ENCODE assay signal across 1 cellular context in the genomic region with DNA sequence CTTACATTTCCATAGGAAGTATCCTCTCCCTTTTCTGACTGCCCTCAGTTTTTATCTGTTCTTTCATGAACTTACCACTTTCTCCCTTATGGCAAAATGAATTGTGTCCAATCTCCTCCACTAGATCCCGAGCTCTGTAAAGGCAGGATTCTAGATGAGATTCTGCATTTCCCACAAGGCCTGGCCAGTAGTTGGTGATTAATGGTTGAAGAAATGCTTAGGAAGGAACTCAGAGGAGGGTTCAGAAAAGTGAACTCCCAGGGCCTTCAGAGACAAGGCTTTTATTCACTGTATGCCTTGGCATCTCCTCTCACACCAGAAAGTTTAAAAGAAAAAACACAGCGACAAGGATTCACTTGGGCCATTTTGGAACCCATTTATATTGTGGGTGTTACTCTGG.
TF ChIP-seq lines count a peak whose summit lies in the region.

No MANE protein-coding gene starts in this region.

TF ChIP-seq in GM23338, 12 proteins besides CTCF, POLR2A, EP300 and RAD21 (continued from another document):
- TF ChIP-seq, protein P1, sequence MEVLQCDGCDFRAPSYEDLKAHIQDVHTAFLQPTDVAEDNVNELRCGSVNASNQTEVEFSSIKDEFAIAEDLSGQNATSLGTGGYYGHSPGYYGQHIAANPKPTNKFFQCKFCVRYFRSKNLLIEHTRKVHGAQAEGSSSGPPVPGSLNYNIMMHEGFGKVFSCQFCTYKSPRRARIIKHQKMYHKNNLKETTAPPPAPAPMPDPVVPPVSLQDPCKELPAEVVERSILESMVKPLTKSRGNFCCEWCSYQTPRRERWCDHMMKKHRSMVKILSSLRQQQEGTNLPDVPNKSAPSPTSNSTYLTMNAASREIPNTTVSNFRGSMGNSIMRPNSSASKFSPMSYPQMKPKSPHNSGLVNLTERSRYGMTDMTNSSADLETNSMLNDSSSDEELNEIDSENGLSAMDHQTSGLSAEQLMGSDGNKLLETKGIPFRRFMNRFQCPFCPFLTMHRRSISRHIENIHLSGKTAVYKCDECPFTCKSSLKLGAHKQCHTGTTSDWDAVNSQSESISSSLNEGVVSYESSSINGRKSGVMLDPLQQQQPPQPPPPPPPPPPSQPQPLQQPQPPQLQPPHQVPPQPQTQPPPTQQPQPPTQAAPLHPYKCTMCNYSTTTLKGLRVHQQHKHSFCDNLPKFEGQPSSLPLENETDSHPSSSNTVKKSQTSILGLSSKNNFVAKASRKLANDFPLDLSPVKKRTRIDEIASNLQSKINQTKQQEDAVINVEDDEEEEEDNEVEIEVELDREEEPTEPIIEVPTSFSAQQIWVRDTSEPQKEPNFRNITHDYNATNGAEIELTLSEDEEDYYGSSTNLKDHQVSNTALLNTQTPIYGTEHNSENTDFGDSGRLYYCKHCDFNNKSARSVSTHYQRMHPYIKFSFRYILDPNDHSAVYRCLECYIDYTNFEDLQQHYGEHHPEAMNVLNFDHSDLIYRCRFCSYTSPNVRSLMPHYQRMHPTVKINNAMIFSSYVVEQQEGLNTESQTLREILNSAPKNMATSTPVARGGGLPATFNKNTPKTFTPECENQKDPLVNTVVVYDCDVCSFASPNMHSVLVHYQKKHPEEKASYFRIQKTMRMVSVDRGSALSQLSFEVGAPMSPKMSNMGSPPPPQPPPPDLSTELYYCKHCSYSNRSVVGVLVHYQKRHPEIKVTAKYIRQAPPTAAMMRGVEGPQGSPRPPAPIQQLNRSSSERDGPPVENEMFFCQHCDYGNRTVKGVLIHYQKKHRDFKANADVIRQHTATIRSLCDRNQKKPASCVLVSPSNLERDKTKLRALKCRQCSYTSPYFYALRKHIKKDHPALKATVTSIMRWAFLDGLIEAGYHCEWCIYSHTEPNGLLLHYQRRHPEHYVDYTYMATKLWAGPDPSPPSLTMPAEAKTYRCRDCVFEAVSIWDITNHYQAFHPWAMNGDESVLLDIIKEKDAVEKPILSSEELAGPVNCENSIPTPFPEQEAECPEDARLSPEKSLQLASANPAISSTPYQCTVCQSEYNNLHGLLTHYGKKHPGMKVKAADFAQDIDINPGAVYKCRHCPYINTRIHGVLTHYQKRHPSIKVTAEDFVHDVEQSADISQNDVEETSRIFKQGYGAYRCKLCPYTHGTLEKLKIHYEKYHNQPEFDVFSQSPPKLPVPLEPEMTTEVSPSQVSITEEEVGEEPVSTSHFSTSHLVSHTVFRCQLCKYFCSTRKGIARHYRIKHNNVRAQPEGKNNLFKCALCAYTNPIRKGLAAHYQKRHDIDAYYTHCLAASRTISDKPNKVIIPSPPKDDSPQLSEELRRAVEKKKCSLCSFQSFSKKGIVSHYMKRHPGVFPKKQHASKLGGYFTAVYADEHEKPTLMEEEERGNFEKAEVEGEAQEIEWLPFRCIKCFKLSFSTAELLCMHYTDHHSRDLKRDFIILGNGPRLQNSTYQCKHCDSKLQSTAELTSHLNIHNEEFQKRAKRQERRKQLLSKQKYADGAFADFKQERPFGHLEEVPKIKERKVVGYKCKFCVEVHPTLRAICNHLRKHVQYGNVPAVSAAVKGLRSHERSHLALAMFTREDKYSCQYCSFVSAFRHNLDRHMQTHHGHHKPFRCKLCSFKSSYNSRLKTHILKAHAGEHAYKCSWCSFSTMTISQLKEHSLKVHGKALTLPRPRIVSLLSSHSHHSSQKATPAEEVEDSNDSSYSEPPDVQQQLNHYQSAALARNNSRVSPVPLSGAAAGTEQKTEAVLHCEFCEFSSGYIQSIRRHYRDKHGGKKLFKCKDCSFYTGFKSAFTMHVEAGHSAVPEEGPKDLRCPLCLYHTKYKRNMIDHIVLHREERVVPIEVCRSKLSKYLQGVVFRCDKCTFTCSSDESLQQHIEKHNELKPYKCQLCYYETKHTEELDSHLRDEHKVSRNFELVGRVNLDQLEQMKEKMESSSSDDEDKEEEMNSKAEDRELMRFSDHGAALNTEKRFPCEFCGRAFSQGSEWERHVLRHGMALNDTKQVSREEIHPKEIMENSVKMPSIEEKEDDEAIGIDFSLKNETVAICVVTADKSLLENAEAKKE (CRISPR knock-in tag; IDR thresholded peaks at IDR 0.05), result no peak
- TF ChIP-seq STAT1 (IDR thresholded peaks at IDR 0.05; ENCODE audit: unreplicated experiment) (no peak), EZH2 (IDR thresholded peaks at IDR 0.05; ENCODE audit: low read depth, unreplicated experiment) (no peak), NANOG (IDR thresholded peaks at IDR 0.05; ENCODE audit: borderline replicate concordance) (no peak), ZNF114 (CRISPR knock-in tag; IDR thresholded peaks at IDR 0.05) (no peak), POLR2AphosphoS5 (IDR thresholded peaks at IDR 0.05; ENCODE audit: low read depth) (no peak), JUNB (IDR thresholded peaks at IDR 0.05; ENCODE audit: unreplicated experiment) (no peak), ZNF331 (CRISPR knock-in tag; IDR thresholded peaks at IDR 0.05; ENCODE audit: low read depth) (no peak), CREB1 (CRISPR knock-in tag; IDR thresholded peaks at IDR 0.05; ENCODE audit: low read depth) (no peak)
- TF ChIP-seq, protein P2, sequence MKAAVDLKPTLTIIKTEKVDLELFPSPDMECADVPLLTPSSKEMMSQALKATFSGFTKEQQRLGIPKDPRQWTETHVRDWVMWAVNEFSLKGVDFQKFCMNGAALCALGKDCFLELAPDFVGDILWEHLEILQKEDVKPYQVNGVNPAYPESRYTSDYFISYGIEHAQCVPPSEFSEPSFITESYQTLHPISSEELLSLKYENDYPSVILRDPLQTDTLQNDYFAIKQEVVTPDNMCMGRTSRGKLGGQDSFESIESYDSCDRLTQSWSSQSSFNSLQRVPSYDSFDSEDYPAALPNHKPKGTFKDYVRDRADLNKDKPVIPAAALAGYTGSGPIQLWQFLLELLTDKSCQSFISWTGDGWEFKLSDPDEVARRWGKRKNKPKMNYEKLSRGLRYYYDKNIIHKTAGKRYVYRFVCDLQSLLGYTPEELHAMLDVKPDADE (IDR thresholded peaks at IDR 0.05), result no peak
